17 cellular contexts compared by ENCODE assay signal in the genomic region with DNA sequence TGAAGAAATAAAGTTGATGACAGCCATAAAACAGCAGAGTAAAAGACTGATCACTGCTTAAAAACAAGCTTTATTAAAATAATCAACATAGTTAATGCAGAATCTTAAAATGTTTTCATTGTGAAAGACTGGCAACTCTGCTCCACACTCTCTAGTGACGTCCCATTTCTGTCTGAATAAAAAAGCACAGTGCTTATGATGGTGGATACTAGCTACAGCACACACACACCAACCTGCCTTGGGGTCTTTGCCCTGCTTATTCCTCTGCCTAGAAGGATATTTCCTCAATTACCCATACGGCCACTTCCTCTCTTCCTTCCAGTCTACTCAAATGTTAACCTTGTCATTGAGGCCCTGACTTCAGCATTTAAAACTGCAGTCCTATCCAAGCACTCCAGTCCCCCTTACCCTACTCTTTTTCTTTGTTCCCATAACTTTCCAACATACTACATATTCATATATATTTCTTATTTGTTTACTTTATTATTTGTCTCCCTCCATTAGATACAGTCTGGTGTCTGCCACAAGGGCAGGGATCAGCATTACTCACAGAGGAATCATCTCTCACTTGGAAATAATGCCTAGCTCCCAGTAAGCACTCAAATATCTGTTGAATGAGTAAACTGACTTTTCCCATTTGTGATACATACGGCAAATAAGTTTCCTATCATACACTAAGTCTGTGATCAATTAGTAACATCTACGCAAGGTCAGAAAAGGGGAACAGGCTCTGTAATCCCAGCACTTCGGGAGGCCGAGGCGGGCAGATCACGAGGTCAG. TPM values are rescaled to one million over a fixed set of nuclear protein-coding genes. Genes with fewer than 3 reads are reported as not detected.
DNase-seq lines count a peak whose midpoint lies in the region; ATAC-seq, FAIRE-seq and TF ChIP-seq lines count a peak whose summit lies in the region.
"Had no signal": no experiment of that assay in that cellular context is flagged by ENCODE, and none has a peak within 500 bp of the region (broad histone marks: within the 10 kb centered on the region; RNA-seq: fewer than 3 reads in every experiment).

No MANE protein-coding gene starts in this region.

- no peak for FAIRE-seq in bronchial epithelial cell (lab: Jason Lieb, UNC)

- TF ChIP-seq CTCF in bronchial epithelial cell (IDR thresholded peaks at IDR 0.05; ENCODE audit: insufficient read depth, low read length, severe bottlenecking) (no peak), thyroid gland (IDR thresholded peaks at IDR 0.05) (no peak)

- no peak overlapping the region for H2BK15ac ChIP-seq in mesenchymal stem cell (ENCODE audit: low read depth, poor library complexity, severe bottlenecking)

- H3K36me3 ChIP-seq in bronchial epithelial cell (ENCODE audit: control insufficient read depth, insufficient read depth, low read length) (no peaks in the 10 kb centered on the region), mesenchymal stem cell (ENCODE audit: control insufficient read depth in 1 of 2, insufficient read depth in 2 of 2, low read depth in 1 of 2, low read length in 2 of 2) (peaks cover 0 to 27% of the 10 kb centered on the region in 2 experiments), thyroid gland (no peaks in the 10 kb centered on the region)
- H3K36me3 ChIP-seq: HAP-1 had no signal

- no peak overlapping the region for H3K23ac ChIP-seq in mesenchymal stem cell (ENCODE audit: low read length in 2 of 2)

- H3K9ac ChIP-seq in mesenchymal stem cell (ENCODE audit: low read length), result peak overlapping the region; percentile 48

- no peak overlapping the region for H3K4me3 ChIP-seq in bronchial epithelial cell (ENCODE audit: low read depth, low read length)
- no peak overlapping the region for H3K4me3 ChIP-seq in mesenchymal stem cell (ENCODE audit: insufficient read depth in 1 of 2, low read depth in 1 of 2, low read length in 2 of 2)
- no peak overlapping the region for H3K4me3 ChIP-seq in thyroid gland (replicated peaks in 1 of 3)
- H3K4me3 ChIP-seq: coronary artery, HAP-1 had no signal

- H2BK120ac ChIP-seq in mesenchymal stem cell (ENCODE audit: low read depth, low read length), result no peak overlapping the region

- DNase-seq in AG08396 (ENCODE audit: low spot score), result peak; percentile 50
- DNase-seq in LHCN-M2 (ENCODE audit: low read depth), result peak; percentile 63
- DNase-seq in bronchial epithelial cell (ENCODE audit: low read depth), result peak; percentile 80
- DNase-seq in mesenchymal stem cell, result peak; percentile 86
- DNase-seq in activated CD4-positive, alpha-beta T cell treated with anti-CD3 and anti-CD28 coated beads, Interleukin-2, amount 50 U/mL, for 1 hour, result no peak
- no peak for DNase-seq in thyroid gland
- DNase-seq: activated naive CD4-positive, alpha-beta T cell treated with anti-CD3 and anti-CD28 coated beads, Interleukin-2, amount 50 U/mL, for 16 hours; DMS79 treated with DMSO at 0.1 percent for 48 hours; left cardiac atrium; naive thymus-derived CD8-positive, alpha-beta T cell; NCI-H1417 treated with DMSO at 0.1 percent for 48 hours; NCI-H748 treated with DMSO at 0.1 percent for 48 hours; SIG-M5 had no signal

- peak overlapping the region in 1 of 2 experiments; percentile 49 for H3K4ac ChIP-seq in mesenchymal stem cell (ENCODE audit: low read depth in 1 of 2, low read length in 2 of 2)

- H3K27me3 ChIP-seq in bronchial epithelial cell (ENCODE audit: control insufficient read depth, insufficient read depth, low read length) (no peaks in the 10 kb centered on the region), mesenchymal stem cell (ENCODE audit: control insufficient read depth in 1 of 2, insufficient read depth in 1 of 2, low read length in 2 of 2) (no peaks in the 10 kb centered on the region), thyroid gland (no peaks in the 10 kb centered on the region)

- H3K4me2 ChIP-seq in mesenchymal stem cell (ENCODE audit: low read length, poor library complexity, severe bottlenecking), result no peak overlapping the region

- H3K4me1 ChIP-seq in mesenchymal stem cell (ENCODE audit: control insufficient read depth, insufficient read depth, low read depth, low read length) (no peaks in the 10 kb centered on the region), thyroid gland (no peaks in the 10 kb centered on the region)

- H3K18ac ChIP-seq in mesenchymal stem cell (ENCODE audit: low read depth in 1 of 2, low read length in 2 of 2), result peak overlapping the region in 1 of 2 experiments; percentile 84

- H2AK5ac ChIP-seq in mesenchymal stem cell (ENCODE audit: low read length, severe bottlenecking), result peak overlapping the region; percentile 58

- H3K9me3 ChIP-seq in mesenchymal stem cell (ENCODE audit: control insufficient read depth, low read length) (no peaks in the 10 kb centered on the region), thyroid gland (no peaks in the 10 kb centered on the region)
- H3K9me3 ChIP-seq: HAP-1 had no signal

- peak overlapping the region; percentile 72 for H4K8ac ChIP-seq in mesenchymal stem cell (ENCODE audit: low read length)

- no peak for ATAC-seq in HG03442 (IDR thresholded peaks at IDR 0.05; ENCODE audit: unreplicated experiment)
- ATAC-seq in GM18511 (IDR thresholded peaks at IDR 0.05; ENCODE audit: unreplicated experiment), result no peak
- ATAC-seq: left cardiac atrium; naive thymus-derived CD8-positive, alpha-beta T cell had no signal

- no peak overlapping the region for H3K27ac ChIP-seq in mesenchymal stem cell (ENCODE audit: low read length, poor library complexity, severe bottlenecking)
- H3K27ac ChIP-seq in thyroid gland, result no peak overlapping the region
- H3K27ac ChIP-seq: coronary artery had no signal

- intact Hi-C loops in thyroid gland (cut with DNase I), result no loop called here

- no peak overlapping the region for H2AFZ ChIP-seq in mesenchymal stem cell (ENCODE audit: low read depth, low read length)

- peaks cover 6% of the 10 kb centered on the region for H3K79me1 ChIP-seq in mesenchymal stem cell (replicated peaks; ENCODE audit: low read length, poor library complexity, severe bottlenecking)

- H4K91ac ChIP-seq in mesenchymal stem cell (ENCODE audit: low read length), result no peak overlapping the region

- peak overlapping the region in 1 of 2 experiments; percentile 38 for H2BK12ac ChIP-seq in mesenchymal stem cell (ENCODE audit: low read length in 2 of 2)

- no peak for TF ChIP-seq POLR2A in thyroid gland (IDR thresholded peaks at IDR 0.05)

- WGBS in mesenchymal stem cell, result 53% methylated on average over 8 of the region's 8 CpGs
- WGBS in thyroid gland, 2 donors, result 92 to 96% methylated on average over 8 of the region's 8 CpGs

- H2BK5ac ChIP-seq in mesenchymal stem cell (ENCODE audit: low read depth, low read length, poor library complexity, severe bottlenecking), result no peak overlapping the region

- H3K14ac ChIP-seq in mesenchymal stem cell (ENCODE audit: low read length in 2 of 2), result no peak overlapping the region

RNA-seq across cellular contexts. Expression of a gene that starts 18.9 kb away (rescaled TPM):
- total RNA-seq in LHCN-M2 (2014; rRNA removed), result 47.8 and 55.5 TPM in 2 replicates
- polyA plus RNA-seq in LHCN-M2 (2012), result 16.3 TPM
- total RNA-seq in bronchial epithelial cell, result 16.8 and 20.0 TPM in 2 replicates
- polyA plus RNA-seq in mesenchymal stem cell (2013, experiment 1 of 2), result 28.9 TPM
- 30.1 TPM for polyA plus RNA-seq in mesenchymal stem cell (2013, experiment 2 of 2)
- 10 to 100 TPM; 40.6 to 67.9 (median 48.2) TPM for total RNA-seq in thyroid gland

Comparison
In these comparisons a context has a peak if more than half of its experiments do, and no peak if none do; other contexts are left out.
1. DNase-seq: peak in AG08396 (single experiment), LHCN-M2 (single experiment), bronchial epithelial cell (single experiment) and mesenchymal stem cell (single experiment); none in activated CD4-positive, alpha-beta T cell treated with anti-CD3 and anti-CD28 coated beads, Interleukin-2, amount 50 U/mL, for 1 hour (single experiment) and thyroid gland (0 of 2).